ENCODE assay signal across 14 cellular contexts in genomic region chr6:139939189-139939979, GRCh38.
DNase-seq lines count a peak whose midpoint lies in the region; ATAC-seq, FAIRE-seq and TF ChIP-seq lines count a peak whose summit lies in the region.
"Had no signal": no experiment of that assay in that cellular context is flagged by ENCODE, and none has a peak within 500 bp of the region (broad histone marks: within the 10 kb centered on the region; RNA-seq: fewer than 3 reads in every experiment).

No MANE protein-coding gene starts in this region.

- H2AFZ ChIP-seq in K562 (ENCODE audit: low read depth, low read length) = peak overlapping the region; percentile 72
- H2AFZ ChIP-seq in neuronal stem cell (ENCODE audit: low read length) = peak overlapping the region; percentile 76

- no peak for FAIRE-seq in K562 (lab: Jason Lieb, UNC)
- FAIRE-seq: keratinocyte had no signal

- no peak overlapping the region for H3K4ac ChIP-seq in neuronal stem cell (ENCODE audit: low read length)

- H3K27me3 ChIP-seq in K562 (ENCODE audit: control insufficient read depth in 2 of 2, insufficient read depth in 2 of 2, low read length in 2 of 2) (no peaks in the 10 kb centered on the region), neuronal stem cell (ENCODE audit: control insufficient read depth in 3 of 3, insufficient read depth in 3 of 3, low read depth in 1 of 3, low read length in 3 of 3) (no peaks in the 10 kb centered on the region)
- H3K27me3 ChIP-seq: MG63 had no signal

- no peak overlapping the region for H2AK5ac ChIP-seq in neuronal stem cell (ENCODE audit: low read depth, low read length)

- POLR2A ChIA-PET in K562 (lab: Yijun Ruan, JAX) = interaction anchor here (1.4 to 3.0 kb wide), 3 partner anchors 10 to 565 kb away, joined by 3 to 13 read pairs (median 3); partner anchors contain the start of gene CITED2
- POLR2A ChIA-PET in activated CD8-positive, alpha-beta T cell treated with anti-CD3 and anti-CD28 coated beads for 36 hours (lab: Charles Lee) = no interaction called here

- no peaks in the 10 kb centered on the region for H3K27me3 Mint-ChIP-seq in activated CD8-positive, alpha-beta T cell treated with anti-CD3 and anti-CD28 coated beads for 36 hours
- H3K27me3 Mint-ChIP-seq: activated CD4-positive, alpha-beta memory T cell treated with anti-CD3 and anti-CD28 coated beads, Interleukin-2, amount 10 ng/mL, durations not matched to agents 7 days and 5 days had no signal

- no peaks in the 10 kb centered on the region for H3K9me3 ChIP-seq in K562 (replicated peaks; ENCODE audit: control insufficient read depth, insufficient read depth, low read depth, low read length)
- no peaks in the 10 kb centered on the region for H3K9me3 ChIP-seq in neuronal stem cell (replicated peaks in 1 of 2; ENCODE audit: control insufficient read depth in 2 of 2, insufficient read depth in 1 of 2, low read depth in 1 of 2, low read length in 2 of 2)
- H3K9me3 ChIP-seq: mucosa of descending colon had no signal

- no peak overlapping the region for H4K8ac ChIP-seq in neuronal stem cell (ENCODE audit: low read depth, low read length)

- H3K27ac Mint-ChIP-seq in activated CD8-positive, alpha-beta T cell treated with anti-CD3 and anti-CD28 coated beads for 36 hours = no peak overlapping the region
- H3K27ac Mint-ChIP-seq: activated CD4-positive, alpha-beta memory T cell treated with anti-CD3 and anti-CD28 coated beads, Interleukin-2, amount 10 ng/mL, durations not matched to agents 7 days and 5 days had no signal

- no peaks in the 10 kb centered on the region for H3K79me2 ChIP-seq in K562 (ENCODE audit: control insufficient read depth, insufficient read depth, low read length)

- H2BK120ac ChIP-seq in neuronal stem cell (ENCODE audit: low read depth, low read length) = no peak overlapping the region

- no peak for TF ChIP-seq CTCF in K562 (IDR thresholded peaks at IDR 0.05 in 2 of 3, conservative IDR thresholded peaks at IDR 0.05 in 1 of 3; ENCODE audit: insufficient read depth in 2 of 3, low read depth in 1 of 3, low read length in 3 of 3)
- no peak for TF ChIP-seq CTCF in activated CD8-positive, alpha-beta T cell treated with anti-CD3 and anti-CD28 coated beads for 36 hours (IDR thresholded peaks at IDR 0.05)

- in situ Hi-C loops in K562 (cut with MboI) (no loop called here), G401 (cut with HindIII; ENCODE audit: low sequenced_read_pairs) (no loop called here)

- no peak for TF ChIP-seq POLR2A in K562 (conservative IDR thresholded peaks at IDR 0.05)

- ATAC-seq in HG03565 (IDR thresholded peaks at IDR 0.05; ENCODE audit: unreplicated experiment) = peak; percentile 29
- peak; percentile 46; the same call in 1 of the 3 replicates for ATAC-seq in K562
- ATAC-seq in activated CD8-positive, alpha-beta T cell treated with anti-CD3 and anti-CD28 coated beads for 36 hours = no peak
- no peak for ATAC-seq in HG03439 (IDR thresholded peaks at IDR 0.05; ENCODE audit: unreplicated experiment)
- ATAC-seq: mucosa of descending colon had no signal

- H3K23ac ChIP-seq in neuronal stem cell (ENCODE audit: low read depth, low read length, poor library complexity) = no peak overlapping the region

- no TSS peak for BruUV-seq in K562 (replicated peaks; lab: Mats Ljungman, UMichigan)

- H3K27ac ChIP-seq in K562 (ENCODE audit: extremely low read depth, low read depth, low read length) (no peak overlapping the region), neuronal stem cell (replicated peaks; ENCODE audit: low read length) (no peak overlapping the region)
- H3K27ac ChIP-seq: RWPE1 had no signal

- no peak overlapping the region for H3K4me3 Mint-ChIP-seq in activated CD8-positive, alpha-beta T cell treated with anti-CD3 and anti-CD28 coated beads for 36 hours
- H3K4me3 Mint-ChIP-seq: activated CD4-positive, alpha-beta memory T cell treated with anti-CD3 and anti-CD28 coated beads, Interleukin-2, amount 10 ng/mL, durations not matched to agents 7 days and 5 days had no signal

- H2BK12ac ChIP-seq in neuronal stem cell (ENCODE audit: low read length) = no peak overlapping the region

- H4K20me1 ChIP-seq in K562 (replicated peaks; ENCODE audit: control insufficient read depth, insufficient read depth, low read length) = no peaks in the 10 kb centered on the region

- no peak overlapping the region for H2BK15ac ChIP-seq in neuronal stem cell (ENCODE audit: low read length)

- TF ChIP-seq EP300 in K562 (IDR thresholded peaks at IDR 0.05; ENCODE audit: low read length) = no peak

- CTCF ChIA-PET in K562 (lab: Yijun Ruan, JAX; ENCODE audit: low intra/inter-chr PET ratio) = no interaction called here
- CTCF ChIA-PET in activated CD8-positive, alpha-beta T cell treated with anti-CD3 and anti-CD28 coated beads for 36 hours (lab: Charles Lee) = interaction anchor here (0.8 to 1.2 kb wide), 2 partner anchors 11 to 570 kb away, joined by 3 to 6 read pairs; no protein-coding TSS in a partner anchor

- DNase-seq in NCI-H1417 (lab: John Stamatoyannopoulos, UW) (peak in 2 of 3 experiments; percentile 21 to 64), NCI-H1417 treated with DMSO at 0.1 percent for 48 hours (lab: John Stamatoyannopoulos, UW) (no peak), K562 (ENCODE audit: extremely low read depth in 1 of 4, low spot score in 3 of 4) (peak in 2 of 4 experiments; percentile 31 to 42), neuronal stem cell (ENCODE audit: low spot score) (peak; percentile 36), G401 (ENCODE audit: low spot score) (no peak)
- DNase-seq in activated CD8-positive, alpha-beta T cell treated with anti-CD3 and anti-CD28 coated beads for 36 hours = no peak
- DNase-seq: activated CD4-positive, alpha-beta memory T cell treated with anti-CD3 and anti-CD28 coated beads, Interleukin-2, amount 10 ng/mL, durations not matched to agents 7 days and 5 days; activated effector memory CD4-positive, alpha-beta T cell treated with anti-CD3 and anti-CD28 coated beads, Interleukin-2, amount 50 U/mL, for 16 hours; MG63; mucosa of descending colon had no signal

- no peaks in the 10 kb centered on the region for H3K4me1 Mint-ChIP-seq in activated CD8-positive, alpha-beta T cell treated with anti-CD3 and anti-CD28 coated beads for 36 hours (ENCODE audit: low read depth)

- H4K91ac ChIP-seq in neuronal stem cell (ENCODE audit: low read depth, low read length, poor library complexity) = no peak overlapping the region

- H3K4me2 ChIP-seq in K562 (ENCODE audit: insufficient read depth, low read length) (no peak overlapping the region), neuronal stem cell (ENCODE audit: insufficient read depth, low read length, poor library complexity, severe bottlenecking) (no peak overlapping the region)

- no peaks in the 10 kb centered on the region for H3K36me3 Mint-ChIP-seq in activated CD8-positive, alpha-beta T cell treated with anti-CD3 and anti-CD28 coated beads for 36 hours (ENCODE audit: low read depth)

- no peak overlapping the region for H3K9ac ChIP-seq in K562 (ENCODE audit: insufficient read depth in 1 of 2, low read depth in 2 of 2, low read length in 2 of 2)
- no peak overlapping the region for H3K9ac ChIP-seq in neuronal stem cell (ENCODE audit: low read depth, low read length, poor library complexity)

- no peak overlapping the region for H2BK5ac ChIP-seq in neuronal stem cell (ENCODE audit: low read length)

- intact Hi-C loops in K562 (cut with micrococcal nuclease) = loop anchor here (5.0 kb wide), 1 partner anchor 33 kb away; no protein-coding TSS in a partner anchor
- intact Hi-C loops in activated CD8-positive, alpha-beta T cell treated with anti-CD3 and anti-CD28 coated beads for 36 hours (cut with micrococcal nuclease) = no loop called here

- H3K4me3 ChIP-seq in K562 (no peak overlapping the region), neuronal stem cell (ENCODE audit: low read length in 2 of 2) (no peak overlapping the region)
- H3K4me3 ChIP-seq: MG63, mucosa of descending colon had no signal

- WGBS in K562 (ENCODE audit: insufficient coverage, low coverage, missing lambda C conversion rate) = 47% methylated on average over 2 of the region's 2 CpGs
- no CpG with 5 or more reads among the region's 2 CpGs for WGBS in neuronal stem cell (ENCODE audit: extremely low coverage in 2 of 2, insufficient read length in 2 of 2, insufficient replicate concordance in 1 of 2), 2 donors

- no peaks in the 10 kb centered on the region for H3K9me1 ChIP-seq in K562 (ENCODE audit: control insufficient read depth, insufficient read depth, low read length)

- no peaks in the 10 kb centered on the region for H3K36me3 ChIP-seq in K562 (ENCODE audit: control insufficient read depth, insufficient read depth, low read length)
- no peaks in the 10 kb centered on the region for H3K36me3 ChIP-seq in neuronal stem cell (replicated peaks in 1 of 2; ENCODE audit: control insufficient read depth in 2 of 2, insufficient read depth in 2 of 2, low read length in 2 of 2)

- no peak overlapping the region for H3K14ac ChIP-seq in neuronal stem cell (ENCODE audit: low read length)

- H3K18ac ChIP-seq in neuronal stem cell (ENCODE audit: low read length) = no peak overlapping the region

- H3K4me1 ChIP-seq in K562 (replicated peaks in 1 of 2; ENCODE audit: control insufficient read depth in 2 of 2, insufficient read depth in 2 of 2, low read length in 2 of 2) (peaks cover 0 to 23% of the 10 kb centered on the region in 2 experiments; a peak in 2 of 5 replicates), neuronal stem cell (ENCODE audit: control insufficient read depth in 2 of 2, insufficient read depth in 1 of 2, low read depth in 1 of 2, low read length in 2 of 2) (peaks cover 3 to 48% of the 10 kb centered on the region in 2 donors)

- H3K9me3 Mint-ChIP-seq in activated CD8-positive, alpha-beta T cell treated with anti-CD3 and anti-CD28 coated beads for 36 hours = no peaks in the 10 kb centered on the region
- H3K9me3 Mint-ChIP-seq: activated CD4-positive, alpha-beta memory T cell treated with anti-CD3 and anti-CD28 coated beads, Interleukin-2, amount 10 ng/mL, durations not matched to agents 7 days and 5 days had no signal

- no peak for TF ChIP-seq RAD21 in K562 (CRISPR knock-in tag; conservative IDR thresholded peaks at IDR 0.05 in 1 of 2, IDR thresholded peaks at IDR 0.05 in 1 of 2)

- H3K79me1 ChIP-seq in neuronal stem cell (ENCODE audit: low read depth, low read length) = no peaks in the 10 kb centered on the region

TF ChIP-seq in K562, 482 proteins besides CTCF, POLR2A, EP300 and RAD21 (continues in another document):
- TF ChIP-seq ZNF668 (CRISPR knock-in tag; IDR thresholded peaks at IDR 0.05) (no peak), C11orf30 (IDR thresholded peaks at IDR 0.05; ENCODE audit: low read depth) (peak; percentile 80), CREB5 (CRISPR knock-in tag; IDR thresholded peaks at IDR 0.05) (no peak), KDM1A (IDR thresholded peaks at IDR 0.05) (no peak)

Comparison
In these comparisons a context has a peak if more than half of its experiments do, and no peak if none do; other contexts are left out.
1. DNase-seq: peak in NCI-H1417 (2 of 3) and neuronal stem cell (single experiment); none in NCI-H1417 treated with DMSO at 0.1 percent for 48 hours (single experiment), G401 (single experiment) and activated CD8-positive, alpha-beta T cell treated with anti-CD3 and anti-CD28 coated beads for 36 hours (single experiment).
2. ATAC-seq: peak in HG03565 (single experiment) and K562 (single experiment); none in activated CD8-positive, alpha-beta T cell treated with anti-CD3 and anti-CD28 coated beads for 36 hours (single experiment) and HG03439 (single experiment).